In the genomic region with DNA sequence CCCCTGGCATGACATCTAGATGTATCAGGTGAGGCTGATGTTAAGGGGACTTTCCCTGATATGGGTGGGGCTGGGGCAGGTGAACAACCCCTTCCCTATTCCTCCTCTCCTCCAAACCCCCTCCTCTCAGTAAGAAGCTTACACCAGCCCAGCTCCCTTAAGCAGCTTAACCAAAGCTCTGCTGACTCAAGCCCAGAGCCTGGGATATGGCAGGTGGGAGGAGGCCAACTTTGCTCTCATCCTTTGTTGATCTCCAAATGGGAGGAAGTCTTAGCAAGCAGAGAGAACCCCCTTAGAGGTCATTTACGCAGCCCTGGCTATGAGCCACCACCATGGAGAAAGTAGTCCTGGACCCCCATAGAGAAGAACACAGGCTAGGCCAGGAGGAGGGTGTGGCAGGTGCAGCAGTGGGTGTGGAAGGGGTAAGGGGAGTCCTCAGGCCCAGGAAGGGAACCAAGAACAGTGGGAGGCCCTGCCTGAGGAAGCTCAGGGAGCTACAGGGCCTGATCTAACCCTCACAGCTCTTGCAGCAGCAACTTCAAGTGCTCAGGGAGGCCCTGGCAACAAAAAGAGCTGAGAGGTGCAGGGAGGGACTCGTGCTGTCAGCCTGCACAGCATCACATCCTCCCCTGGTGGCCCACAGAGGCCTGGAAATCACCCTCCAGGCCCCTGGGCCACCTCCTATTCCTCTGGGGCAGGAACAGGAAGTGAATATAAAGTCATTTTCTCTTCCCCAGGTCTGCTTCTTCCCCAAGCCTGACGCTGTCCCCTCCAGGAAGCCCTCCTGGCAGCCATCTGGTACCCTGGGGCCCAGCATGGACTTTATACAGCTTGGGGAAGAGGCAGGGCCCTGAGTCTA, we compare ENCODE assay signal across 9 cellular contexts. TPM values are rescaled to one million over a fixed set of nuclear protein-coding genes. Genes with fewer than 3 reads are reported as not detected.
DNase-seq lines count a peak whose midpoint lies in the region; ATAC-seq, FAIRE-seq and TF ChIP-seq lines count a peak whose summit lies in the region.
"Had no signal": no experiment of that assay in that cellular context is flagged by ENCODE, and none has a peak within 500 bp of the region (broad histone marks: within the 10 kb centered on the region; RNA-seq: fewer than 3 reads in every experiment).

No MANE protein-coding gene starts in this region.

- ATAC-seq in GM19452 (IDR thresholded peaks at IDR 0.05; ENCODE audit: unreplicated experiment) (peak; percentile 43), HepG2 (no peak), HG03139 (IDR thresholded peaks at IDR 0.05; ENCODE audit: unreplicated experiment) (no peak)
- peak; percentile 55 to 74 for ATAC-seq in activated naive CD4-positive, alpha-beta T cell treated with anti-CD3 and anti-CD28 coated beads, Interleukin-2, amount 50 U/mL, for 72 hours

- intact Hi-C loops in HepG2 (cut with micrococcal nuclease; ENCODE audit: unreplicated experiment), result loop anchor here (2.0 kb wide), 1 partner anchor 63 kb away; no protein-coding TSS in a partner anchor

- CTCF ChIA-PET in HepG2 (lab: Yijun Ruan, JAX; ENCODE audit: low intra/inter-chr PET ratio, low total read pairs), result interaction anchor here (1.9 kb wide), 1 partner anchor 64 kb away, joined by 5 read pairs; a partner anchor contains a TSS

- no peak for TF ChIP-seq RAD21 in HepG2 (CRISPR knock-in tag; IDR thresholded peaks at IDR 0.05)

- BruUV-seq in HepG2 (replicated peaks; lab: Mats Ljungman, UMichigan), result no TSS peak

- peak; percentile 36 to 69 for DNase-seq in activated naive CD4-positive, alpha-beta T cell treated with anti-CD3 and anti-CD28 coated beads, Interleukin-2, amount 50 U/mL, for 72 hours (ENCODE audit: low spot score in 2 of 2)
- peak; percentile 7 to 21 for DNase-seq in stimulated activated CD8-positive, alpha-beta memory T cell treated with anti-CD3 and anti-CD28 coated beads, Interleukin-15, amount 100 ng/mL, for 4 hours (ENCODE audit: low read depth in 2 of 2)
- DNase-seq in urothelium cell line (ENCODE audit: low spot score), result no peak
- DNase-seq in HepG2 (ENCODE audit: low spot score), result no peak
- DNase-seq in SJCRH30, result no peak

- H3K27ac ChIP-seq in OCI-LY3 (ENCODE audit: low read length) (peak overlapping the region; percentile 98), HepG2 (ENCODE audit: extremely low read length, insufficient read depth, low read length) (no peak overlapping the region), SJCRH30 (no peak overlapping the region)

- H3K9me3 ChIP-seq in OCI-LY3 (ENCODE audit: insufficient read depth, low read length) (no peaks in the 10 kb centered on the region), HepG2 (ENCODE audit: low read length) (no peaks in the 10 kb centered on the region), SJCRH30 (replicated peaks) (no peaks in the 10 kb centered on the region)

- TF ChIP-seq EP300 in HepG2 (IDR thresholded peaks at IDR 0.05; ENCODE audit: low read depth in 2 of 2, low read length in 2 of 2) (no peak), HepG2 (CRISPR knock-in tag; IDR thresholded peaks at IDR 0.05; ENCODE audit: borderline replicate concordance) (no peak)

- H3K36me3 ChIP-seq in OCI-LY3 (replicated peaks; ENCODE audit: low read depth, low read length) (peaks cover 58% of the 10 kb centered on the region), HepG2 (replicated peaks in 1 of 2; ENCODE audit: control insufficient read depth in 1 of 2, insufficient read depth in 2 of 2, low read length in 2 of 2) (peaks cover 3 to 11% of the 10 kb centered on the region in 2 experiments; a peak in 4 of 5 replicates), SJCRH30 (peaks cover 5% of the 10 kb centered on the region; the same call in 1 of the 2 replicates)

- peak overlapping the region; percentile 91 for H3K9ac ChIP-seq in OCI-LY3 (ENCODE audit: low read length)
- no peak overlapping the region for H3K9ac ChIP-seq in HepG2 (ENCODE audit: insufficient read depth, low read depth, low read length)

- H3K4me1 ChIP-seq in OCI-LY3 (ENCODE audit: low read length) (peaks cover 61% of the 10 kb centered on the region), HepG2 (ENCODE audit: insufficient read depth, low read length) (peaks cover 44% of the 10 kb centered on the region), SJCRH30 (no peaks in the 10 kb centered on the region)

- TF ChIP-seq CTCF in OCI-LY3 (IDR thresholded peaks at IDR 0.05; ENCODE audit: low read depth, low read length), result no peak
- TF ChIP-seq CTCF in HepG2 (CRISPR knock-in tag; IDR thresholded peaks at IDR 0.05), result no peak

- H2AFZ ChIP-seq in OCI-LY3 (ENCODE audit: low read depth, low read length), result no peak overlapping the region
- no peak overlapping the region for H2AFZ ChIP-seq in HepG2 (ENCODE audit: low read length)

- H3K27me3 ChIP-seq in OCI-LY3 (ENCODE audit: low read depth, low read length) (no peaks in the 10 kb centered on the region), HepG2 (ENCODE audit: control insufficient read depth in 1 of 2, insufficient read depth in 2 of 2, low read length in 2 of 2) (no peaks in the 10 kb centered on the region), SJCRH30 (no peaks in the 10 kb centered on the region)

- TF ChIP-seq POLR2A in HepG2 (IDR thresholded peaks at IDR 0.05; ENCODE audit: insufficient read depth in 1 of 2, low read depth in 2 of 2, low read length in 2 of 2), result no peak

- H3K4me3 ChIP-seq in OCI-LY3 (ENCODE audit: low read length) (peak overlapping the region; percentile 96), HepG2 (replicated peaks in 1 of 3; ENCODE audit: insufficient read depth in 1 of 3, low read depth in 2 of 3, low read length in 3 of 3) (no peak overlapping the region), SJCRH30 (no peak overlapping the region)

- peak overlapping the region; percentile 84 for H3K27ac Mint-ChIP-seq in activated naive CD4-positive, alpha-beta T cell treated with anti-CD3 and anti-CD28 coated beads, Interleukin-2, amount 50 U/mL, for 72 hours

- no peak for FAIRE-seq in urothelium cell line (lab: Jason Lieb, UNC)
- no peak for FAIRE-seq in HepG2 (lab: Jason Lieb, UNC)

- H3K79me2 ChIP-seq in OCI-LY3 (ENCODE audit: low read length), result peaks cover 55% of the 10 kb centered on the region
- no peaks in the 10 kb centered on the region for H3K79me2 ChIP-seq in HepG2 (ENCODE audit: insufficient read depth, low read length)

- H3K9me3 Mint-ChIP-seq in activated naive CD4-positive, alpha-beta T cell treated with anti-CD3 and anti-CD28 coated beads, Interleukin-2, amount 50 U/mL, for 72 hours, result no peaks in the 10 kb centered on the region

- H4K20me1 ChIP-seq in OCI-LY3 (ENCODE audit: insufficient read depth, low read length) (no peaks in the 10 kb centered on the region), HepG2 (ENCODE audit: insufficient read depth, low read length) (no peaks in the 10 kb centered on the region)

- peaks cover 7 to 17% of the 10 kb centered on the region in 2 donors for H3K36me3 Mint-ChIP-seq in activated naive CD4-positive, alpha-beta T cell treated with anti-CD3 and anti-CD28 coated beads, Interleukin-2, amount 50 U/mL, for 72 hours

- peak overlapping the region; percentile 87 for H3K4me2 ChIP-seq in OCI-LY3 (ENCODE audit: low read length)
- no peak overlapping the region; the same call in 1 of the 2 replicates for H3K4me2 ChIP-seq in HepG2 (ENCODE audit: low read depth, low read length)

- POLR2A ChIA-PET in HepG2 (lab: Yijun Ruan, JAX), result no interaction called here

- in situ Hi-C loops in HepG2 (cut with HindIII; ENCODE audit: extremely low pct_ligation_motif_present, low pct_unique_long_range_greater_than_20kb), result no loop called here

- WGBS in HepG2 (ENCODE audit: low lambda C conversion rate), result 76% methylated on average over 2 of the region's 3 CpGs

RNA-seq across cellular contexts. Expression of a gene that starts 2.9 kb away (rescaled TPM):
- 10 to 100 TPM; 53.0 to 56.6 TPM for total RNA-seq in activated naive CD4-positive, alpha-beta T cell treated with anti-CD3 and anti-CD28 coated beads, Interleukin-2, amount 50 U/mL, for 72 hours
- 7.8 and 10.4 TPM in 2 replicates for total RNA-seq in HepG2 (2016; rRNA removed; fragmentation: Illumina TruSeq; extraction: Trizol)
- 5.0 and 5.9 TPM in 2 replicates for total RNA-seq in HepG2 (2016; cell fraction: cytosol; rRNA removed; fragmentation: Illumina TruSeq; extraction: Trizol; ENCODE audit: low read depth)
- total RNA-seq in HepG2 (2016; cell fraction: insoluble cytoplasmic fraction; rRNA removed; fragmentation: Illumina TruSeq; extraction: Trizol), result 8.0 and 10.9 TPM in 2 replicates
- total RNA-seq in HepG2 (2016; cell fraction: membrane; rRNA removed; fragmentation: Illumina TruSeq; extraction: Trizol), result 7.4 and 9.1 TPM in 2 replicates
- total RNA-seq in HepG2 (2016; cell fraction: nucleus; rRNA removed; fragmentation: Illumina TruSeq; extraction: Trizol), result 9.3 and 10.1 TPM in 2 replicates
- polyA plus RNA-seq in HepG2 (2011; rRNA removed), result 57.6 and 63.1 TPM in 2 replicates
- 25.1 and 34.9 TPM in 2 replicates for polyA plus RNA-seq in HepG2 (2011; cell fraction: cytosol; rRNA removed)
- 72.7 and 85.1 TPM in 2 replicates for polyA plus RNA-seq in HepG2 (2011; cell fraction: nucleus; rRNA removed)
- 7.3 and 9.0 TPM in 2 replicates for polyA plus RNA-seq in HepG2 (2012)
- polyA plus RNA-seq in HepG2 (2016; cell fraction: cytosol; fragmentation: Illumina TruSeq; extraction: Trizol; ENCODE audit: low read depth), result 6.0 and 6.7 TPM in 2 replicates
- polyA plus RNA-seq in HepG2 (2016; cell fraction: insoluble cytoplasmic fraction; fragmentation: Illumina TruSeq; extraction: Trizol; ENCODE audit: low read depth), result 12.0 and 13.5 TPM in 2 replicates
- polyA plus RNA-seq in HepG2 (2016; cell fraction: membrane; fragmentation: Illumina TruSeq; extraction: Trizol; ENCODE audit: low read depth), result 9.2 and 10.9 TPM in 2 replicates
- polyA plus RNA-seq in HepG2 (2016; cell fraction: nucleus; fragmentation: Illumina TruSeq; extraction: Trizol; ENCODE audit: insufficient read depth, low read depth), result 18.0 and 19.4 TPM in 2 replicates
- 33.6 and 62.8 TPM in 2 replicates for polyA minus RNA-seq in HepG2 (2011; rRNA and poly(A)+ RNA removed; ENCODE audit: low replicate concordance)
- polyA minus RNA-seq in HepG2 (2011; cell fraction: cytosol; rRNA and poly(A)+ RNA removed), result 6.5 and 12.7 TPM in 2 replicates
- polyA minus RNA-seq in HepG2 (2011; cell fraction: nucleus; rRNA and poly(A)+ RNA removed), result 30.0 and 33.3 TPM in 2 replicates
- 53.7 and 58.7 TPM in 2 replicates for total RNA-seq in SJCRH30 (2014; rRNA removed; shearing (Covaris generic))

RNA-seq across cellular contexts. Expression of a gene that starts 21.8 kb away (rescaled TPM):
- 10 to 100 TPM; 39.6 to 44.1 TPM for total RNA-seq in activated naive CD4-positive, alpha-beta T cell treated with anti-CD3 and anti-CD28 coated beads, Interleukin-2, amount 50 U/mL, for 72 hours
- 26.6 and 42.6 TPM in 2 replicates for total RNA-seq in HepG2 (2016; rRNA removed; fragmentation: Illumina TruSeq; extraction: Trizol)
- 13.9 and 14.3 TPM in 2 replicates for total RNA-seq in HepG2 (2016; cell fraction: cytosol; rRNA removed; fragmentation: Illumina TruSeq; extraction: Trizol; ENCODE audit: low read depth)
- 23.4 and 47.4 TPM in 2 replicates for total RNA-seq in HepG2 (2016; cell fraction: insoluble cytoplasmic fraction; rRNA removed; fragmentation: Illumina TruSeq; extraction: Trizol)
- total RNA-seq in HepG2 (2016; cell fraction: membrane; rRNA removed; fragmentation: Illumina TruSeq; extraction: Trizol), result 32.6 and 37.9 TPM in 2 replicates
- total RNA-seq in HepG2 (2016; cell fraction: nucleus; rRNA removed; fragmentation: Illumina TruSeq; extraction: Trizol), result 34.6 and 36.1 TPM in 2 replicates
- polyA plus RNA-seq in HepG2 (2011; rRNA removed), result 23.5 and 31.7 TPM in 2 replicates
- polyA plus RNA-seq in HepG2 (2011; cell fraction: cytosol; rRNA removed), result 29.9 and 34.2 TPM in 2 replicates
- polyA plus RNA-seq in HepG2 (2011; cell fraction: nucleus; rRNA removed), result 62.5 and 62.8 TPM in 2 replicates
- 58.2 and 68.5 TPM in 2 replicates for polyA plus RNA-seq in HepG2 (2012)
- polyA plus RNA-seq in HepG2 (2016; cell fraction: cytosol; fragmentation: Illumina TruSeq; extraction: Trizol; ENCODE audit: low read depth), result 17.4 and 20.1 TPM in 2 replicates
- polyA plus RNA-seq in HepG2 (2016; cell fraction: insoluble cytoplasmic fraction; fragmentation: Illumina TruSeq; extraction: Trizol; ENCODE audit: low read depth), result 27.8 and 30.3 TPM in 2 replicates
- polyA plus RNA-seq in HepG2 (2016; cell fraction: membrane; fragmentation: Illumina TruSeq; extraction: Trizol; ENCODE audit: low read depth), result 34.6 and 35.4 TPM in 2 replicates
- polyA plus RNA-seq in HepG2 (2016; cell fraction: nucleus; fragmentation: Illumina TruSeq; extraction: Trizol; ENCODE audit: insufficient read depth, low read depth), result 62.4 and 64.1 TPM in 2 replicates
- polyA minus RNA-seq in HepG2 (2011; rRNA and poly(A)+ RNA removed; ENCODE audit: low replicate concordance), result 43.4 and 53.5 TPM in 2 replicates
- 22.6 and 26.6 TPM in 2 replicates for polyA minus RNA-seq in HepG2 (2011; cell fraction: cytosol; rRNA and poly(A)+ RNA removed)
- 19.8 and 27.0 TPM in 2 replicates for polyA minus RNA-seq in HepG2 (2011; cell fraction: nucleus; rRNA and poly(A)+ RNA removed)
- total RNA-seq in SJCRH30 (2014; rRNA removed; shearing (Covaris generic)), result 38.0 and 41.8 TPM in 2 replicates

RNA-seq across cellular contexts. Expression of a gene that starts 27.2 kb away (rescaled TPM):
- 100 to 1,000 TPM in 1 of 2 donors, 10 to 100 TPM in 1; 41.6 to 220 TPM for total RNA-seq in activated naive CD4-positive, alpha-beta T cell treated with anti-CD3 and anti-CD28 coated beads, Interleukin-2, amount 50 U/mL, for 72 hours
- 15.4 and 16.9 TPM in 2 replicates for total RNA-seq in HepG2 (2016; rRNA removed; fragmentation: Illumina TruSeq; extraction: Trizol)
- 1.9 and 2.3 TPM in 2 replicates for total RNA-seq in HepG2 (2016; cell fraction: cytosol; rRNA removed; fragmentation: Illumina TruSeq; extraction: Trizol; ENCODE audit: low read depth)
- total RNA-seq in HepG2 (2016; cell fraction: insoluble cytoplasmic fraction; rRNA removed; fragmentation: Illumina TruSeq; extraction: Trizol), result 14.8 and 19.1 TPM in 2 replicates
- total RNA-seq in HepG2 (2016; cell fraction: membrane; rRNA removed; fragmentation: Illumina TruSeq; extraction: Trizol), result 3.6 and 4.1 TPM in 2 replicates
- 5.5 and 6.5 TPM in 2 replicates for total RNA-seq in HepG2 (2016; cell fraction: nucleus; rRNA removed; fragmentation: Illumina TruSeq; extraction: Trizol)
- 60.9 and 86.5 TPM in 2 replicates for polyA plus RNA-seq in HepG2 (2011; rRNA removed)
- 88.3 and 89.2 TPM in 2 replicates for polyA plus RNA-seq in HepG2 (2011; cell fraction: cytosol; rRNA removed)
- 58.5 and 80.1 TPM in 2 replicates for polyA plus RNA-seq in HepG2 (2011; cell fraction: nucleus; rRNA removed)
- polyA plus RNA-seq in HepG2 (2012), result 60.0 and 69.4 TPM in 2 replicates
- polyA plus RNA-seq in HepG2 (2016; cell fraction: cytosol; fragmentation: Illumina TruSeq; extraction: Trizol; ENCODE audit: low read depth), result 2.0 and 2.3 TPM in 2 replicates
- 19.5 and 24.0 TPM in 2 replicates for polyA plus RNA-seq in HepG2 (2016; cell fraction: insoluble cytoplasmic fraction; fragmentation: Illumina TruSeq; extraction: Trizol; ENCODE audit: low read depth)
- polyA plus RNA-seq in HepG2 (2016; cell fraction: membrane; fragmentation: Illumina TruSeq; extraction: Trizol; ENCODE audit: low read depth), result 2.4 and 2.9 TPM in 2 replicates
- polyA plus RNA-seq in HepG2 (2016; cell fraction: nucleus; fragmentation: Illumina TruSeq; extraction: Trizol; ENCODE audit: insufficient read depth, low read depth), result 7.6 and 8.5 TPM in 2 replicates
- 18.8 and 112 TPM in 2 replicates for polyA minus RNA-seq in HepG2 (2011; rRNA and poly(A)+ RNA removed; ENCODE audit: low replicate concordance)
- polyA minus RNA-seq in HepG2 (2011; cell fraction: cytosol; rRNA and poly(A)+ RNA removed), result 37.7 and 51.5 TPM in 2 replicates
- 11.8 and 17.7 TPM in 2 replicates for polyA minus RNA-seq in HepG2 (2011; cell fraction: nucleus; rRNA and poly(A)+ RNA removed)
- total RNA-seq in SJCRH30 (2014; rRNA removed; shearing (Covaris generic)), result 0.18 and 0.47 TPM in 2 replicates

RNA-seq across cellular contexts. Expression of a gene that starts 43.4 kb away (rescaled TPM):
- not detected for total RNA-seq in activated naive CD4-positive, alpha-beta T cell treated with anti-CD3 and anti-CD28 coated beads, Interleukin-2, amount 50 U/mL, for 72 hours
- total RNA-seq in HepG2 (2016; rRNA removed; fragmentation: Illumina TruSeq; extraction: Trizol), result not detected in 2 replicates
- not detected in 2 replicates for total RNA-seq in HepG2 (2016; cell fraction: cytosol; rRNA removed; fragmentation: Illumina TruSeq; extraction: Trizol; ENCODE audit: low read depth)
- total RNA-seq in HepG2 (2016; cell fraction: insoluble cytoplasmic fraction; rRNA removed; fragmentation: Illumina TruSeq; extraction: Trizol), result not detected in 2 replicates
- total RNA-seq in HepG2 (2016; cell fraction: membrane; rRNA removed; fragmentation: Illumina TruSeq; extraction: Trizol), result not detected in 2 replicates
- total RNA-seq in HepG2 (2016; cell fraction: nucleus; rRNA removed; fragmentation: Illumina TruSeq; extraction: Trizol), result not detected in 2 replicates
- polyA plus RNA-seq in HepG2 (2011; rRNA removed), result 0.01 TPM in 1 of 2 replicates, not detected in the other
- not detected in 2 replicates for polyA plus RNA-seq in HepG2 (2011; cell fraction: cytosol; rRNA removed)
- 0.10 TPM in 1 of 2 replicates, not detected in the other for polyA plus RNA-seq in HepG2 (2011; cell fraction: nucleus; rRNA removed)
- polyA plus RNA-seq in HepG2 (2012), result 0.07 TPM in 1 of 2 replicates, not detected in the other
- not detected in 2 replicates for polyA plus RNA-seq in HepG2 (2016; cell fraction: cytosol; fragmentation: Illumina TruSeq; extraction: Trizol; ENCODE audit: low read depth)
- not detected in 2 replicates for polyA plus RNA-seq in HepG2 (2016; cell fraction: insoluble cytoplasmic fraction; fragmentation: Illumina TruSeq; extraction: Trizol; ENCODE audit: low read depth)
- polyA plus RNA-seq in HepG2 (2016; cell fraction: membrane; fragmentation: Illumina TruSeq; extraction: Trizol; ENCODE audit: low read depth), result not detected in 2 replicates
- not detected in 2 replicates for polyA plus RNA-seq in HepG2 (2016; cell fraction: nucleus; fragmentation: Illumina TruSeq; extraction: Trizol; ENCODE audit: insufficient read depth, low read depth)
- polyA minus RNA-seq in HepG2 (2011; rRNA and poly(A)+ RNA removed; ENCODE audit: low replicate concordance), result 0.30 TPM in 1 of 2 replicates, not detected in the other
- not detected in 2 replicates for polyA minus RNA-seq in HepG2 (2011; cell fraction: cytosol; rRNA and poly(A)+ RNA removed)
- not detected in 2 replicates for polyA minus RNA-seq in HepG2 (2011; cell fraction: nucleus; rRNA and poly(A)+ RNA removed)
- total RNA-seq in SJCRH30 (2014; rRNA removed; shearing (Covaris generic)), result not detected in 2 replicates
- total RNA-seq: aorta had no signal
- polyA plus RNA-seq: aorta had no signal

RNA-seq across cellular contexts. Expression of a gene that starts 49.3 kb away (rescaled TPM):
- total RNA-seq in activated naive CD4-positive, alpha-beta T cell treated with anti-CD3 and anti-CD28 coated beads, Interleukin-2, amount 50 U/mL, for 72 hours, result 100 to 1,000 TPM; 150 to 326 TPM
- 98.0 and 105 TPM in 2 replicates for total RNA-seq in HepG2 (2016; rRNA removed; fragmentation: Illumina TruSeq; extraction: Trizol)
- 14.6 and 16.2 TPM in 2 replicates for total RNA-seq in HepG2 (2016; cell fraction: cytosol; rRNA removed; fragmentation: Illumina TruSeq; extraction: Trizol; ENCODE audit: low read depth)
- 98.5 and 112 TPM in 2 replicates for total RNA-seq in HepG2 (2016; cell fraction: insoluble cytoplasmic fraction; rRNA removed; fragmentation: Illumina TruSeq; extraction: Trizol)
- 35.4 and 39.1 TPM in 2 replicates for total RNA-seq in HepG2 (2016; cell fraction: membrane; rRNA removed; fragmentation: Illumina TruSeq; extraction: Trizol)
- 89.1 and 95.8 TPM in 2 replicates for total RNA-seq in HepG2 (2016; cell fraction: nucleus; rRNA removed; fragmentation: Illumina TruSeq; extraction: Trizol)
- 28.2 and 41.4 TPM in 2 replicates for polyA plus RNA-seq in HepG2 (2011; rRNA removed)
- 22.7 and 32.5 TPM in 2 replicates for polyA plus RNA-seq in HepG2 (2011; cell fraction: cytosol; rRNA removed)
- polyA plus RNA-seq in HepG2 (2011; cell fraction: nucleus; rRNA removed), result 69.4 and 110 TPM in 2 replicates
- polyA plus RNA-seq in HepG2 (2012), result 16.1 and 27.4 TPM in 2 replicates
- polyA plus RNA-seq in HepG2 (2016; cell fraction: cytosol; fragmentation: Illumina TruSeq; extraction: Trizol; ENCODE audit: low read depth), result 9.9 and 10.2 TPM in 2 replicates
- polyA plus RNA-seq in HepG2 (2016; cell fraction: insoluble cytoplasmic fraction; fragmentation: Illumina TruSeq; extraction: Trizol; ENCODE audit: low read depth), result 92.8 and 96.1 TPM in 2 replicates
- 20.0 and 23.8 TPM in 2 replicates for polyA plus RNA-seq in HepG2 (2016; cell fraction: membrane; fragmentation: Illumina TruSeq; extraction: Trizol; ENCODE audit: low read depth)
- polyA plus RNA-seq in HepG2 (2016; cell fraction: nucleus; fragmentation: Illumina TruSeq; extraction: Trizol; ENCODE audit: insufficient read depth, low read depth), result 145 and 148 TPM in 2 replicates
- 67.2 and 287 TPM in 2 replicates for polyA minus RNA-seq in HepG2 (2011; rRNA and poly(A)+ RNA removed; ENCODE audit: low replicate concordance)
- 18.6 and 22.3 TPM in 2 replicates for polyA minus RNA-seq in HepG2 (2011; cell fraction: cytosol; rRNA and poly(A)+ RNA removed)
- 59.9 and 64.0 TPM in 2 replicates for polyA minus RNA-seq in HepG2 (2011; cell fraction: nucleus; rRNA and poly(A)+ RNA removed)
- 131 and 147 TPM in 2 replicates for total RNA-seq in SJCRH30 (2014; rRNA removed; shearing (Covaris generic))

Comparison
In these comparisons a context has a peak if more than half of its experiments do, and no peak if none do; other contexts are left out.
1. ATAC-seq: peak in GM19452 (single experiment) and activated naive CD4-positive, alpha-beta T cell treated with anti-CD3 and anti-CD28 coated beads, Interleukin-2, amount 50 U/mL, for 72 hours (2 of 2); none in HepG2 (single experiment) and HG03139 (single experiment).
2. DNase-seq: peak in activated naive CD4-positive, alpha-beta T cell treated with anti-CD3 and anti-CD28 coated beads, Interleukin-2, amount 50 U/mL, for 72 hours (2 of 2) and stimulated activated CD8-positive, alpha-beta memory T cell treated with anti-CD3 and anti-CD28 coated beads, Interleukin-15, amount 100 ng/mL, for 4 hours (2 of 2); none in urothelium cell line (single experiment), HepG2 (single experiment) and SJCRH30 (0 of 2).